ENCODE assay signal across 14 cellular contexts in the genomic region with DNA sequence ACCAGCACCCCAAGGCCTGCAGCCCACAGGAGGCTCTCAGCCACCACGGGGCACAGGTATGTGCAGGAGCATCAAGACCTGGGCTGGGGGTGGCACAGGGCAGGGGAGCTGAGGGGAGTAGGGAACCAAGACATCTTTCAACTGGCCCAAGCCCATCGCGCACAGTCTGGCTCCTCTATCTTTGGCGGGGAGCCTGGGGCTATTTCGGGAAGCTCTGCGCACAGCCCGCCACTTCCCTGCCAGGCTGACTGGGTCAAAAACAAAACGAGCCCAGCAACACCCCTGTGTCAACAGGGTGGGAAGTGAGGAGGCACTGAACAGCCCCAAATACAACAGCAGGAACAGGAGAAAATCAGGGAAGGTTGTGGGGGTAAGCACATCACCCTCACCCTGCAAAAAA.
A peak's percentile ranks its signal among the peaks of the same experiment; 100 is the strongest.
DNase-seq lines count a peak whose midpoint lies in the region; TF ChIP-seq lines count a peak whose summit lies in the region.
"Had no signal": no experiment of that assay in that cellular context is flagged by ENCODE, and none has a peak within 500 bp of the region (broad histone marks: within the 10 kb centered on the region; RNA-seq: fewer than 3 reads in every experiment).

No MANE protein-coding gene starts in this region.

- H3K27me3 ChIP-seq in Peyer's patch: no peaks in the 10 kb centered on the region
- H3K27me3 ChIP-seq in esophagus squamous epithelium: no peaks in the 10 kb centered on the region
- no peaks in the 10 kb centered on the region for H3K27me3 ChIP-seq in transverse colon
- H3K27me3 ChIP-seq: spleen had no signal

- intact Hi-C loops in esophagus squamous epithelium (cut with DNase I): no loop called here
- intact Hi-C loops in transverse colon (cut with DNase I; ENCODE audit: low total_unique reads): no loop called here

- H3K27ac ChIP-seq in Peyer's patch (peak overlapping the region in 3 of 4 donors; percentile 5 to 88 (median 83)), esophagus squamous epithelium (peak overlapping the region in 3 of 4 donors; percentile 17 to 62 (median 61)), transverse colon (peak overlapping the region; percentile 75 to 78 (median 76))

- no peak overlapping the region for H3K4me3 ChIP-seq in Peyer's patch
- no peak overlapping the region for H3K4me3 ChIP-seq in esophagus squamous epithelium
- H3K4me3 ChIP-seq in transverse colon: no peak overlapping the region
- no peak overlapping the region for H3K4me3 ChIP-seq in foreskin fibroblast (ENCODE audit: low read depth in 1 of 2, low read length in 2 of 2)
- H3K4me3 ChIP-seq: spleen had no signal

- no peaks in the 10 kb centered on the region for H3K9me3 ChIP-seq in Peyer's patch
- no peaks in the 10 kb centered on the region for H3K9me3 ChIP-seq in esophagus squamous epithelium
- H3K9me3 ChIP-seq in transverse colon: no peaks in the 10 kb centered on the region
- H3K9me3 ChIP-seq: Caco-2, spleen had no signal

- H3K36me3 ChIP-seq in Peyer's patch: no peaks in the 10 kb centered on the region
- H3K36me3 ChIP-seq in esophagus squamous epithelium: no peaks in the 10 kb centered on the region
- H3K36me3 ChIP-seq in transverse colon: no peaks in the 10 kb centered on the region
- H3K36me3 ChIP-seq: spleen had no signal

- DNase-seq in Peyer's patch: no peak
- DNase-seq in esophagus squamous epithelium (lab: John Stamatoyannopoulos, UW): no peak
- peak; percentile 61 for DNase-seq in middle frontal gyrus (ENCODE audit: extremely low spot score, low spot score)
- peak; percentile 36 for DNase-seq in transverse colon
- DNase-seq in NK-92 (lab: John Stamatoyannopoulos, UW; ENCODE audit: unreplicated experiment): no peak
- no peak for DNase-seq in foreskin fibroblast
- no peak for DNase-seq in activated CD4-positive, alpha-beta T cell treated with anti-CD3 and anti-CD28 coated beads for 1 hour
- DNase-seq: activated naive CD8-positive, alpha-beta T cell treated with anti-CD3 and anti-CD28 coated beads, Interleukin-2, amount 10 ng/mL, durations not matched to agents 7 days and 5 days; Caco-2; naive B cell; NCI-H1048; NCI-H524 treated with DMSO at 0.1 percent for 48 hours; SHP77 had no signal

- H3K4me1 ChIP-seq in Peyer's patch: peaks cover 5 to 69% (median 14%) of the 10 kb centered on the region in 4 donors
- peaks cover 21 to 74% (median 43%) of the 10 kb centered on the region in 3 donors for H3K4me1 ChIP-seq in esophagus squamous epithelium
- H3K4me1 ChIP-seq in transverse colon: peaks cover 42 to 65% (median 47%) of the 10 kb centered on the region in 4 donors

- in situ Hi-C loops in transverse colon (cut with MboI; ENCODE audit: low pct_ligation_motif_present in 1 of 4, low pct_unique_long_range_greater_than_20kb in 1 of 4, low sequenced_read_pairs in 3 of 4): no loop called here

- no peak for TF ChIP-seq POLR2A in Peyer's patch (IDR thresholded peaks at IDR 0.05)
- TF ChIP-seq POLR2A in esophagus squamous epithelium (IDR thresholded peaks at IDR 0.05): no peak
- TF ChIP-seq POLR2A in transverse colon (IDR thresholded peaks at IDR 0.05): no peak

- 54 to 82% methylated on average over 6 to 8 of the region's 8 CpGs for WGBS in esophagus squamous epithelium, 2 donors
- WGBS in transverse colon (ENCODE audit: low coverage in 1 of 2), 2 donors: 50 to 60% methylated on average over 1 to 8 of the region's 8 CpGs

- TF ChIP-seq CTCF in Peyer's patch (IDR thresholded peaks at IDR 0.05) (no peak), esophagus squamous epithelium (IDR thresholded peaks at IDR 0.05) (no peak), transverse colon (IDR thresholded peaks at IDR 0.05) (no peak), foreskin fibroblast (IDR thresholded peaks at IDR 0.05; ENCODE audit: low read depth, low read length) (no peak)

- no peak for TF ChIP-seq EP300 in transverse colon (IDR thresholded peaks at IDR 0.05; ENCODE audit: low read depth)

Comparison
In these comparisons a context has a peak if more than half of its experiments do, and no peak if none do; other contexts are left out.
1. DNase-seq: peak in middle frontal gyrus (single experiment) and transverse colon (single experiment); none in Peyer's patch (0 of 3), esophagus squamous epithelium (single experiment), NK-92 (single experiment), foreskin fibroblast (0 of 2) and activated CD4-positive, alpha-beta T cell treated with anti-CD3 and anti-CD28 coated beads for 1 hour (single experiment).
2. Peak in every context shown above with its lines, with median percentiles within 50 percentile points of each other: H3K27ac ChIP-seq.